8 cellular contexts compared by ENCODE assay signal in genomic region chr20:3796477-3797225, GRCh38. TPM values are rescaled to one million over a fixed set of nuclear protein-coding genes. Genes with fewer than 3 reads are reported as not detected.
DNase-seq lines count a peak whose midpoint lies in the region; ATAC-seq, FAIRE-seq and TF ChIP-seq lines count a peak whose summit lies in the region.

No MANE protein-coding gene starts in this region.

- peaks cover 20% of the 10 kb centered on the region for H3K79me2 ChIP-seq in HepG2 (ENCODE audit: insufficient read depth, low read length)

- in situ Hi-C loops in HepG2 (cut with HindIII; ENCODE audit: extremely low pct_ligation_motif_present, low pct_unique_long_range_greater_than_20kb): no loop called here

- peak overlapping the region; percentile 6 for H2AFZ ChIP-seq in HepG2 (ENCODE audit: low read length)

- H4K20me1 ChIP-seq in HepG2 (ENCODE audit: insufficient read depth, low read length): no peaks in the 10 kb centered on the region

- TF ChIP-seq CTCF in GM12864 (IDR thresholded peaks at IDR 0.05; ENCODE audit: low read depth, low read length, missing control alignments) (no peak), HepG2 (CRISPR knock-in tag; IDR thresholded peaks at IDR 0.05) (no peak), type B pancreatic cell (conservative IDR thresholded peaks at IDR 0.05) (no peak)

- H3K27ac ChIP-seq in HepG2 (ENCODE audit: extremely low read length, insufficient read depth, low read length): peak overlapping the region; percentile 66

- TF ChIP-seq EP300 in HepG2 (IDR thresholded peaks at IDR 0.05; ENCODE audit: low read depth in 2 of 2, low read length in 2 of 2): no peak
- TF ChIP-seq EP300 in HepG2 (CRISPR knock-in tag; IDR thresholded peaks at IDR 0.05; ENCODE audit: borderline replicate concordance): no peak

- peak overlapping the region; percentile 77 for H3K9ac ChIP-seq in HepG2 (ENCODE audit: insufficient read depth, low read depth, low read length)

- H3K36me3 Mint-ChIP-seq in activated naive CD8-positive, alpha-beta T cell treated with anti-CD3 and anti-CD28 coated beads, Interleukin-2, amount 50 U/mL, for 24 hours (ENCODE audit: low read depth): peaks cover 14% of the 10 kb centered on the region
- no peaks in the 10 kb centered on the region for H3K36me3 Mint-ChIP-seq in type B pancreatic cell

- DNase-seq in GM12864 (ENCODE audit: low read depth): no peak
- no peak for DNase-seq in activated naive CD8-positive, alpha-beta T cell treated with anti-CD3 and anti-CD28 coated beads, Interleukin-2, amount 50 U/mL, for 24 hours
- no peak for DNase-seq in HepG2 (ENCODE audit: low spot score)
- DNase-seq in type B pancreatic cell (ENCODE audit: extremely low spot score, unreplicated experiment): no peak
- DNase-seq in CD1c-positive myeloid dendritic cell (ENCODE audit: extremely low spot score): no peak

- POLR2A ChIA-PET in HepG2 (lab: Yijun Ruan, JAX): interaction anchor here (0.7 to 3.1 kb wide), 7 partner anchors 10 to 904 kb away, joined by 3 to 31 read pairs (median 5); partner anchors contain the start of genes ADISSP, AP5S1, CENPB and SPEF1

- CTCF ChIA-PET in HepG2 (lab: Yijun Ruan, JAX; ENCODE audit: low intra/inter-chr PET ratio, low total read pairs): interaction anchor here (1.4 kb wide), 2 partner anchors 10 to 21 kb away, joined by 3 read pairs; no protein-coding TSS in a partner anchor

- peak overlapping the region; percentile 80 for H3K4me3 ChIP-seq in GM12864 (ENCODE audit: low read depth, low read length)
- H3K4me3 ChIP-seq in HepG2 (replicated peaks in 1 of 3; ENCODE audit: insufficient read depth in 1 of 3, low read depth in 2 of 3, low read length in 3 of 3): peak overlapping the region; percentile 76 to 88 (median 85)

- H3K4me1 Mint-ChIP-seq in activated naive CD8-positive, alpha-beta T cell treated with anti-CD3 and anti-CD28 coated beads, Interleukin-2, amount 50 U/mL, for 24 hours: peaks cover 57% of the 10 kb centered on the region
- peaks cover 33% of the 10 kb centered on the region for H3K4me1 Mint-ChIP-seq in type B pancreatic cell (ENCODE audit: unreplicated experiment)

- H3K4me1 ChIP-seq in HepG2 (ENCODE audit: insufficient read depth, low read length): peaks cover 44% of the 10 kb centered on the region

- H3K4me2 ChIP-seq in HepG2 (ENCODE audit: low read depth, low read length): peak overlapping the region; percentile 95

- H3K27me3 Mint-ChIP-seq in activated naive CD8-positive, alpha-beta T cell treated with anti-CD3 and anti-CD28 coated beads, Interleukin-2, amount 50 U/mL, for 24 hours: no peaks in the 10 kb centered on the region
- no peaks in the 10 kb centered on the region for H3K27me3 Mint-ChIP-seq in type B pancreatic cell

- BruUV-seq in HepG2 (replicated peaks; lab: Mats Ljungman, UMichigan): no TSS peak

- peaks cover 12 to 21% of the 10 kb centered on the region in 2 experiments for H3K36me3 ChIP-seq in HepG2 (replicated peaks in 1 of 2; ENCODE audit: control insufficient read depth in 1 of 2, insufficient read depth in 2 of 2, low read length in 2 of 2)

- TF ChIP-seq RAD21 in HepG2 (CRISPR knock-in tag; IDR thresholded peaks at IDR 0.05): no peak

- no peak for TF ChIP-seq POLR2A in HepG2 (IDR thresholded peaks at IDR 0.05; ENCODE audit: insufficient read depth in 1 of 2, low read depth in 2 of 2, low read length in 2 of 2)

- peak overlapping the region; percentile 88 for H3K27ac Mint-ChIP-seq in activated naive CD8-positive, alpha-beta T cell treated with anti-CD3 and anti-CD28 coated beads, Interleukin-2, amount 50 U/mL, for 24 hours
- H3K27ac Mint-ChIP-seq in type B pancreatic cell: peak overlapping the region; percentile 89

- no peaks in the 10 kb centered on the region; a peak in 1 of 5 replicates for H3K27me3 ChIP-seq in HepG2 (ENCODE audit: control insufficient read depth in 1 of 2, insufficient read depth in 2 of 2, low read length in 2 of 2)

- FAIRE-seq in HepG2 (lab: Jason Lieb, UNC): no peak

- peak; percentile 5 for ATAC-seq in HG03196 (IDR thresholded peaks at IDR 0.05; ENCODE audit: unreplicated experiment)
- ATAC-seq in activated naive CD8-positive, alpha-beta T cell treated with anti-CD3 and anti-CD28 coated beads, Interleukin-2, amount 50 U/mL, for 24 hours: no peak
- peak; percentile 56 for ATAC-seq in HepG2
- ATAC-seq in HG02884 (IDR thresholded peaks at IDR 0.05; ENCODE audit: unreplicated experiment): no peak
- ATAC-seq in GM18873 (IDR thresholded peaks at IDR 0.05; ENCODE audit: low FRiP score, unreplicated experiment): no peak

- H3K4me3 Mint-ChIP-seq in activated naive CD8-positive, alpha-beta T cell treated with anti-CD3 and anti-CD28 coated beads, Interleukin-2, amount 50 U/mL, for 24 hours: peak overlapping the region; percentile 91
- peak overlapping the region; percentile 91 for H3K4me3 Mint-ChIP-seq in type B pancreatic cell

- 1% methylated on average over 32 of the region's 33 CpGs for WGBS in HepG2 (ENCODE audit: low lambda C conversion rate)

- H3K9me3 ChIP-seq in HepG2 (ENCODE audit: low read length): no peaks in the 10 kb centered on the region

- no peaks in the 10 kb centered on the region for H3K9me3 Mint-ChIP-seq in activated naive CD8-positive, alpha-beta T cell treated with anti-CD3 and anti-CD28 coated beads, Interleukin-2, amount 50 U/mL, for 24 hours
- H3K9me3 Mint-ChIP-seq in type B pancreatic cell: no peaks in the 10 kb centered on the region

- intact Hi-C loops in HepG2 (cut with micrococcal nuclease; ENCODE audit: unreplicated experiment): no loop called here

RNA-seq across cellular contexts. Expression of gene CDC25B, which starts 0.5 kb away (rescaled TPM):
- total RNA-seq in HepG2 (2016; rRNA removed; fragmentation: Illumina TruSeq; extraction: Trizol) (14.5 and 19.3 TPM in 2 replicates), type B pancreatic cell (ENCODE audit: low replicate concordance) (34.8 and 51.1 TPM in 2 replicates)
- 5.8 and 5.9 TPM in 2 replicates for total RNA-seq in HepG2 (2016; cell fraction: cytosol; rRNA removed; fragmentation: Illumina TruSeq; extraction: Trizol; ENCODE audit: low read depth)
- 15.3 and 18.9 TPM in 2 replicates for total RNA-seq in HepG2 (2016; cell fraction: insoluble cytoplasmic fraction; rRNA removed; fragmentation: Illumina TruSeq; extraction: Trizol)
- total RNA-seq in HepG2 (2016; cell fraction: membrane; rRNA removed; fragmentation: Illumina TruSeq; extraction: Trizol): 18.7 and 19.9 TPM in 2 replicates
- 13.9 and 16.9 TPM in 2 replicates for total RNA-seq in HepG2 (2016; cell fraction: nucleus; rRNA removed; fragmentation: Illumina TruSeq; extraction: Trizol)
- polyA plus RNA-seq in HepG2 (2011; rRNA removed): 14.3 and 19.4 TPM in 2 replicates
- polyA plus RNA-seq in HepG2 (2011; cell fraction: cytosol; rRNA removed): 11.6 and 15.6 TPM in 2 replicates
- polyA plus RNA-seq in HepG2 (2011; cell fraction: nucleus; rRNA removed): 49.0 and 73.9 TPM in 2 replicates
- polyA plus RNA-seq in HepG2 (2012): 26.0 and 33.6 TPM in 2 replicates
- polyA plus RNA-seq in HepG2 (2016; cell fraction: cytosol; fragmentation: Illumina TruSeq; extraction: Trizol; ENCODE audit: low read depth): 10.4 and 11.1 TPM in 2 replicates
- polyA plus RNA-seq in HepG2 (2016; cell fraction: insoluble cytoplasmic fraction; fragmentation: Illumina TruSeq; extraction: Trizol; ENCODE audit: low read depth): 30.9 and 41.0 TPM in 2 replicates
- 21.7 and 25.1 TPM in 2 replicates for polyA plus RNA-seq in HepG2 (2016; cell fraction: membrane; fragmentation: Illumina TruSeq; extraction: Trizol; ENCODE audit: low read depth)
- 40.4 and 46.6 TPM in 2 replicates for polyA plus RNA-seq in HepG2 (2016; cell fraction: nucleus; fragmentation: Illumina TruSeq; extraction: Trizol; ENCODE audit: insufficient read depth, low read depth)
- polyA minus RNA-seq in HepG2 (2011; rRNA and poly(A)+ RNA removed; ENCODE audit: low replicate concordance): 22.5 and 47.0 TPM in 2 replicates
- 15.7 and 18.9 TPM in 2 replicates for polyA minus RNA-seq in HepG2 (2011; cell fraction: cytosol; rRNA and poly(A)+ RNA removed)
- 11.1 and 13.0 TPM in 2 replicates for polyA minus RNA-seq in HepG2 (2011; cell fraction: nucleus; rRNA and poly(A)+ RNA removed)

RNA-seq across cellular contexts. Expression of gene CENPB, which starts 10.1 kb away (rescaled TPM):
- total RNA-seq in HepG2 (2016; rRNA removed; fragmentation: Illumina TruSeq; extraction: Trizol): 42.9 and 54.5 TPM in 2 replicates
- total RNA-seq in HepG2 (2016; cell fraction: cytosol; rRNA removed; fragmentation: Illumina TruSeq; extraction: Trizol; ENCODE audit: low read depth): 12.7 and 12.9 TPM in 2 replicates
- 42.6 and 53.4 TPM in 2 replicates for total RNA-seq in HepG2 (2016; cell fraction: insoluble cytoplasmic fraction; rRNA removed; fragmentation: Illumina TruSeq; extraction: Trizol)
- 44.1 and 47.1 TPM in 2 replicates for total RNA-seq in HepG2 (2016; cell fraction: membrane; rRNA removed; fragmentation: Illumina TruSeq; extraction: Trizol)
- 22.9 and 28.9 TPM in 2 replicates for total RNA-seq in HepG2 (2016; cell fraction: nucleus; rRNA removed; fragmentation: Illumina TruSeq; extraction: Trizol)
- polyA plus RNA-seq in HepG2 (2011; rRNA removed): 10.4 and 15.6 TPM in 2 replicates
- polyA plus RNA-seq in HepG2 (2011; cell fraction: cytosol; rRNA removed): 13.3 and 14.8 TPM in 2 replicates
- 19.0 and 20.4 TPM in 2 replicates for polyA plus RNA-seq in HepG2 (2011; cell fraction: nucleus; rRNA removed)
- polyA plus RNA-seq in HepG2 (2012): 20.0 and 24.1 TPM in 2 replicates
- polyA plus RNA-seq in HepG2 (2016; cell fraction: cytosol; fragmentation: Illumina TruSeq; extraction: Trizol; ENCODE audit: low read depth): 11.2 and 11.4 TPM in 2 replicates
- polyA plus RNA-seq in HepG2 (2016; cell fraction: insoluble cytoplasmic fraction; fragmentation: Illumina TruSeq; extraction: Trizol; ENCODE audit: low read depth): 37.8 and 42.0 TPM in 2 replicates
- polyA plus RNA-seq in HepG2 (2016; cell fraction: membrane; fragmentation: Illumina TruSeq; extraction: Trizol; ENCODE audit: low read depth): 28.4 and 33.6 TPM in 2 replicates
- 36.6 and 38.3 TPM in 2 replicates for polyA plus RNA-seq in HepG2 (2016; cell fraction: nucleus; fragmentation: Illumina TruSeq; extraction: Trizol; ENCODE audit: insufficient read depth, low read depth)
- polyA minus RNA-seq in HepG2 (2011; rRNA and poly(A)+ RNA removed; ENCODE audit: low replicate concordance): 40.5 and 51.2 TPM in 2 replicates
- polyA minus RNA-seq in HepG2 (2011; cell fraction: cytosol; rRNA and poly(A)+ RNA removed): 17.9 and 18.5 TPM in 2 replicates
- polyA minus RNA-seq in HepG2 (2011; cell fraction: nucleus; rRNA and poly(A)+ RNA removed): 16.0 and 16.7 TPM in 2 replicates
- total RNA-seq in type B pancreatic cell (ENCODE audit: low replicate concordance): 63.2 and 68.7 TPM in 2 replicates

RNA-seq across cellular contexts. Expression of gene SPEF1, which starts 15.4 kb away (rescaled TPM):
- 0.27 and 0.32 TPM in 2 replicates for total RNA-seq in HepG2 (2016; rRNA removed; fragmentation: Illumina TruSeq; extraction: Trizol)
- not detected in 2 replicates for total RNA-seq in HepG2 (2016; cell fraction: cytosol; rRNA removed; fragmentation: Illumina TruSeq; extraction: Trizol; ENCODE audit: low read depth)
- 0.15 and 0.22 TPM in 2 replicates for total RNA-seq in HepG2 (2016; cell fraction: insoluble cytoplasmic fraction; rRNA removed; fragmentation: Illumina TruSeq; extraction: Trizol)
- 0.17 and 0.22 TPM in 2 replicates for total RNA-seq in HepG2 (2016; cell fraction: membrane; rRNA removed; fragmentation: Illumina TruSeq; extraction: Trizol)
- total RNA-seq in HepG2 (2016; cell fraction: nucleus; rRNA removed; fragmentation: Illumina TruSeq; extraction: Trizol): 0.40 TPM in 1 of 2 replicates, not detected in the other
- polyA plus RNA-seq in HepG2 (2011; rRNA removed): 0.05 and 0.11 TPM in 2 replicates
- 0.08 TPM in 1 of 2 replicates, not detected in the other for polyA plus RNA-seq in HepG2 (2011; cell fraction: cytosol; rRNA removed)
- polyA plus RNA-seq in HepG2 (2011; cell fraction: nucleus; rRNA removed): 0.45 and 0.84 TPM in 2 replicates
- 0.11 TPM in 1 of 2 replicates, not detected in the other for polyA plus RNA-seq in HepG2 (2012)
- polyA plus RNA-seq in HepG2 (2016; cell fraction: cytosol; fragmentation: Illumina TruSeq; extraction: Trizol; ENCODE audit: low read depth): 0.17 and 0.22 TPM in 2 replicates
- polyA plus RNA-seq in HepG2 (2016; cell fraction: insoluble cytoplasmic fraction; fragmentation: Illumina TruSeq; extraction: Trizol; ENCODE audit: low read depth): 0.24 and 0.25 TPM in 2 replicates
- 0.20 and 0.42 TPM in 2 replicates for polyA plus RNA-seq in HepG2 (2016; cell fraction: membrane; fragmentation: Illumina TruSeq; extraction: Trizol; ENCODE audit: low read depth)
- 0.29 TPM in 1 of 2 replicates, not detected in the other for polyA plus RNA-seq in HepG2 (2016; cell fraction: nucleus; fragmentation: Illumina TruSeq; extraction: Trizol; ENCODE audit: insufficient read depth, low read depth)
- polyA minus RNA-seq in HepG2 (2011; rRNA and poly(A)+ RNA removed; ENCODE audit: low replicate concordance): 0.08 and 0.14 TPM in 2 replicates
- not detected in 2 replicates for polyA minus RNA-seq in HepG2 (2011; cell fraction: cytosol; rRNA and poly(A)+ RNA removed)
- 0.64 TPM in 1 of 2 replicates, not detected in the other for polyA minus RNA-seq in HepG2 (2011; cell fraction: nucleus; rRNA and poly(A)+ RNA removed)
- total RNA-seq in type B pancreatic cell (ENCODE audit: low replicate concordance): 0.55 and 3.0 TPM in 2 replicates

RNA-seq across cellular contexts. Expression of gene AP5S1, which starts 23.7 kb away (rescaled TPM):
- total RNA-seq in HepG2 (2016; rRNA removed; fragmentation: Illumina TruSeq; extraction: Trizol): 23.2 and 23.7 TPM in 2 replicates
- 6.5 and 6.6 TPM in 2 replicates for total RNA-seq in HepG2 (2016; cell fraction: cytosol; rRNA removed; fragmentation: Illumina TruSeq; extraction: Trizol; ENCODE audit: low read depth)
- 20.8 and 26.3 TPM in 2 replicates for total RNA-seq in HepG2 (2016; cell fraction: insoluble cytoplasmic fraction; rRNA removed; fragmentation: Illumina TruSeq; extraction: Trizol)
- 15.6 and 19.4 TPM in 2 replicates for total RNA-seq in HepG2 (2016; cell fraction: membrane; rRNA removed; fragmentation: Illumina TruSeq; extraction: Trizol)
- total RNA-seq in HepG2 (2016; cell fraction: nucleus; rRNA removed; fragmentation: Illumina TruSeq; extraction: Trizol): 14.1 and 15.3 TPM in 2 replicates
- polyA plus RNA-seq in HepG2 (2011; rRNA removed): 7.9 and 9.1 TPM in 2 replicates
- 6.7 and 9.3 TPM in 2 replicates for polyA plus RNA-seq in HepG2 (2011; cell fraction: cytosol; rRNA removed)
- 13.1 and 17.4 TPM in 2 replicates for polyA plus RNA-seq in HepG2 (2011; cell fraction: nucleus; rRNA removed)
- 6.2 and 7.2 TPM in 2 replicates for polyA plus RNA-seq in HepG2 (2012)
- 6.5 and 8.5 TPM in 2 replicates for polyA plus RNA-seq in HepG2 (2016; cell fraction: cytosol; fragmentation: Illumina TruSeq; extraction: Trizol; ENCODE audit: low read depth)
- polyA plus RNA-seq in HepG2 (2016; cell fraction: insoluble cytoplasmic fraction; fragmentation: Illumina TruSeq; extraction: Trizol; ENCODE audit: low read depth): 20.4 and 21.3 TPM in 2 replicates
- polyA plus RNA-seq in HepG2 (2016; cell fraction: membrane; fragmentation: Illumina TruSeq; extraction: Trizol; ENCODE audit: low read depth): 13.2 and 17.0 TPM in 2 replicates
- polyA plus RNA-seq in HepG2 (2016; cell fraction: nucleus; fragmentation: Illumina TruSeq; extraction: Trizol; ENCODE audit: insufficient read depth, low read depth): 18.0 and 19.1 TPM in 2 replicates
- 15.2 and 46.1 TPM in 2 replicates for polyA minus RNA-seq in HepG2 (2011; rRNA and poly(A)+ RNA removed; ENCODE audit: low replicate concordance)
- polyA minus RNA-seq in HepG2 (2011; cell fraction: cytosol; rRNA and poly(A)+ RNA removed): 8.3 and 11.6 TPM in 2 replicates
- polyA minus RNA-seq in HepG2 (2011; cell fraction: nucleus; rRNA and poly(A)+ RNA removed): 23.7 and 26.3 TPM in 2 replicates
- total RNA-seq in type B pancreatic cell (ENCODE audit: low replicate concordance): 10.4 and 11.1 TPM in 2 replicates

RNA-seq across cellular contexts. Expression of gene ADISSP, which starts 29.1 kb away (rescaled TPM):
- total RNA-seq in HepG2 (2016; rRNA removed; fragmentation: Illumina TruSeq; extraction: Trizol): 70.0 and 90.6 TPM in 2 replicates
- 120 and 149 TPM in 2 replicates for total RNA-seq in HepG2 (2016; cell fraction: cytosol; rRNA removed; fragmentation: Illumina TruSeq; extraction: Trizol; ENCODE audit: low read depth)
- total RNA-seq in HepG2 (2016; cell fraction: insoluble cytoplasmic fraction; rRNA removed; fragmentation: Illumina TruSeq; extraction: Trizol): 67.4 and 89.2 TPM in 2 replicates
- total RNA-seq in HepG2 (2016; cell fraction: membrane; rRNA removed; fragmentation: Illumina TruSeq; extraction: Trizol): 165 and 207 TPM in 2 replicates
- 43.5 and 46.5 TPM in 2 replicates for total RNA-seq in HepG2 (2016; cell fraction: nucleus; rRNA removed; fragmentation: Illumina TruSeq; extraction: Trizol)
- 38.3 and 51.7 TPM in 2 replicates for polyA plus RNA-seq in HepG2 (2011; rRNA removed)
- 41.7 and 67.3 TPM in 2 replicates for polyA plus RNA-seq in HepG2 (2011; cell fraction: cytosol; rRNA removed)
- polyA plus RNA-seq in HepG2 (2011; cell fraction: nucleus; rRNA removed): 36.2 and 38.2 TPM in 2 replicates
- 37.4 and 38.4 TPM in 2 replicates for polyA plus RNA-seq in HepG2 (2012)
- polyA plus RNA-seq in HepG2 (2016; cell fraction: cytosol; fragmentation: Illumina TruSeq; extraction: Trizol; ENCODE audit: low read depth): 210 and 248 TPM in 2 replicates
- 96.6 and 129 TPM in 2 replicates for polyA plus RNA-seq in HepG2 (2016; cell fraction: insoluble cytoplasmic fraction; fragmentation: Illumina TruSeq; extraction: Trizol; ENCODE audit: low read depth)
- 249 and 277 TPM in 2 replicates for polyA plus RNA-seq in HepG2 (2016; cell fraction: membrane; fragmentation: Illumina TruSeq; extraction: Trizol; ENCODE audit: low read depth)
- polyA plus RNA-seq in HepG2 (2016; cell fraction: nucleus; fragmentation: Illumina TruSeq; extraction: Trizol; ENCODE audit: insufficient read depth, low read depth): 90.0 and 101 TPM in 2 replicates
- 32.0 and 63.5 TPM in 2 replicates for polyA minus RNA-seq in HepG2 (2011; rRNA and poly(A)+ RNA removed; ENCODE audit: low replicate concordance)
- polyA minus RNA-seq in HepG2 (2011; cell fraction: cytosol; rRNA and poly(A)+ RNA removed): 30.2 and 38.4 TPM in 2 replicates
- 15.2 and 15.3 TPM in 2 replicates for polyA minus RNA-seq in HepG2 (2011; cell fraction: nucleus; rRNA and poly(A)+ RNA removed)
- total RNA-seq in type B pancreatic cell (ENCODE audit: low replicate concordance): 21.7 and 49.4 TPM in 2 replicates

Comparison
In these comparisons a context has a peak if more than half of its experiments do, and no peak if none do; other contexts are left out.
1. ATAC-seq: peak in HG03196 (single experiment) and HepG2 (single experiment); none in activated naive CD8-positive, alpha-beta T cell treated with anti-CD3 and anti-CD28 coated beads, Interleukin-2, amount 50 U/mL, for 24 hours (single experiment), HG02884 (single experiment) and GM18873 (single experiment).